Comparison of ENCODE assay signal across 1 cellular context in genomic region chr10:50470798-50471582, GRCh38.
TF ChIP-seq lines count a peak whose summit lies in the region.

No MANE protein-coding gene starts in this region.

TF ChIP-seq in HEK293, 187 proteins besides CTCF, POLR2A, EP300 and RAD21 (continued from another document):
- TF ChIP-seq TSHZ1 (tag by site-specific recombination; IDR thresholded peaks at IDR 0.05; ENCODE audit: borderline replicate concordance) (peak; percentile 13; the same call in 1 of the 2 replicates), ZNF623 (tag by site-specific recombination; IDR thresholded peaks at IDR 0.05) (no peak), ZNF148 (tag by site-specific recombination; IDR thresholded peaks at IDR 0.05; ENCODE audit: borderline replicate concordance) (no peak), ZNF280D (tag by site-specific recombination; IDR thresholded peaks at IDR 0.05) (no peak), ZBTB17 (tag by site-specific recombination; IDR thresholded peaks at IDR 0.05) (peak; percentile 27; the same call in 1 of the 2 replicates), ZNF629 (tag by site-specific recombination; IDR thresholded peaks at IDR 0.05) (no peak), HOXA7 (CRISPR knock-in tag; IDR thresholded peaks at IDR 0.05; ENCODE audit: borderline replicate concordance) (no peak), ZNF610 (tag by site-specific recombination; IDR thresholded peaks at IDR 0.05; ENCODE audit: borderline replicate concordance) (no peak), ZNF24 (tag by site-specific recombination; IDR thresholded peaks at IDR 0.05) (no peak), OSR2 (tag by site-specific recombination; IDR thresholded peaks at IDR 0.05) (peak; percentile 80), ZNF600 (tag by site-specific recombination; IDR thresholded peaks at IDR 0.05) (0 out of 2 replicates have a peak, but pooled peaks have one; percentile 23), ZNF23 (tag by site-specific recombination; IDR thresholded peaks at IDR 0.05; ENCODE audit: borderline replicate concordance) (no peak), WT1 (tag by site-specific recombination; IDR thresholded peaks at IDR 0.05) (peak; percentile 94), ZNF354C (tag by site-specific recombination; IDR thresholded peaks at IDR 0.05; ENCODE audit: borderline replicate concordance, low read depth) (no peak), ZNF184 (tag by site-specific recombination; IDR thresholded peaks at IDR 0.05) (no peak), REST (tag by site-specific recombination; IDR thresholded peaks at IDR 0.05) (no peak)
